In the genomic region with DNA sequence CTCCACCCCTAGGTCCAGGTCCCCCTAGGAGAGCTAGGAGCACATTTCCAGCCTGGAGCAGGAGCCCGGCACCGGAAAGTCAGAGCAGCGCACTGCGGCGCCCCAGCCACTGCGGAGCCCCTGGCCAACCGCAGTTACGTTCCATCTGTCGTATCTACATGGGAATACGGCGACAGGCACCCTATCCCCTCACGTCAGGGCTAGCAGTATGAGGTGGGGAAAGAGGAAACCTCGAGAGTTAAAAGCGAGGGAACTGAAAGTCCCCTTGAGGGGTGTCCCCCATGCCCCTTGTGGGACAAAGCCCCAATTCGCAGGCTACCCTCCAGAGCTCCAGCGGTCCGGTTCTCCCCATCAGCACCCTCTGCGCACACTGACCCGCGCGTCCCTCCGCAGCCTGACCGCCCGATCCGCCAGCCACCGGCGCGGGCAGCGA, we compare ENCODE assay signal across 8 cellular contexts. TPM values are rescaled to one million over a fixed set of nuclear protein-coding genes. Genes with fewer than 3 reads are reported as not detected.
A peak's percentile ranks its signal among the peaks of the same experiment; 100 is the strongest.
DNase-seq lines count a peak whose midpoint lies in the region; ATAC-seq and TF ChIP-seq lines count a peak whose summit lies in the region.

No MANE protein-coding gene starts in this region.

- H3K36me3 ChIP-seq in BE2C: no peaks in the 10 kb centered on the region
- H3K36me3 ChIP-seq in heart right ventricle: no peaks in the 10 kb centered on the region

- DNase-seq in BE2C: peak; percentile 69
- peak; percentile 58 for DNase-seq in NCI-H1092 treated with DMSO at 0.1 percent for 48 hours (lab: John Stamatoyannopoulos, UW)
- DNase-seq in activated naive CD4-positive, alpha-beta T cell treated with anti-CD3 and anti-CD28 coated beads, Interleukin-2, amount 50 U/mL, for 16 hours: peak; percentile 13
- peak; percentile 49 to 54 for DNase-seq in heart right ventricle
- peak; percentile 63 for DNase-seq in pons (ENCODE audit: low spot score)

- H3K27ac ChIP-seq in heart right ventricle: peak overlapping the region; percentile 53 to 90 (median 76)

- TF ChIP-seq CTCF in BE2C (IDR thresholded peaks at IDR 0.05; ENCODE audit: low read depth, low read length) (no peak), heart right ventricle (IDR thresholded peaks at IDR 0.05) (no peak)

- H3K27me3 ChIP-seq in BE2C: peaks cover 16% of the 10 kb centered on the region
- peaks cover 0 to 52% (median 11%) of the 10 kb centered on the region in 7 donors for H3K27me3 ChIP-seq in heart right ventricle

- intact Hi-C loops in heart right ventricle (cut with DNase I): loop anchor here in 6 of 10 donors (5.0 to 10.0 kb wide), 6 partner anchors 49 to 102 kb away; no protein-coding TSS in a partner anchor

- H3K9me3 ChIP-seq in BE2C (no peaks in the 10 kb centered on the region), heart right ventricle (no peaks in the 10 kb centered on the region)

- 0 to 1% methylated on average over 20 to 29 of the region's 29 CpGs for whole genome bisulfite sequencing in heart right ventricle, 2 donors

- ATAC-seq in GM19397 (IDR thresholded peaks at IDR 0.05; ENCODE audit: unreplicated experiment) (peak; percentile 20), heart right ventricle (peak in 7 of 8 donors; percentile 60 to 90 (median 72)), HG03095 (IDR thresholded peaks at IDR 0.05; ENCODE audit: unreplicated experiment) (no peak), GM21737 (IDR thresholded peaks at IDR 0.05; ENCODE audit: unreplicated experiment) (no peak)

- peak overlapping the region; percentile 68 for H3K4me3 ChIP-seq in BE2C (ENCODE audit: low read depth, low read length)
- H3K4me3 ChIP-seq in heart right ventricle: peak overlapping the region; percentile 45 to 88 (median 69)

- H3K4me1 ChIP-seq in BE2C (no peaks in the 10 kb centered on the region), heart right ventricle (peaks cover 0 to 20% (median 7%) of the 10 kb centered on the region in 9 donors)

RNA-seq across cellular contexts. Expression of a gene that starts 1.0 kb away (rescaled TPM):
- 5.2 TPM for polyA plus RNA-seq in BE2C (2012; ENCODE audit: insufficient read depth, insufficient read length, low read depth)
- total RNA-seq in heart right ventricle: 10 to 100 TPM in 1 of 10 donors, 1 to 10 TPM in 9; 1.7 to 10.9 (median 5.1) TPM
- polyA plus RNA-seq in heart right ventricle: 1 to 10 TPM; 1.4 to 2.2 TPM

RNA-seq across cellular contexts. Expression of a gene that starts 15.0 kb away (rescaled TPM):
- polyA plus RNA-seq in BE2C (2012; ENCODE audit: insufficient read depth, insufficient read length, low read depth): 53.2 TPM
- 10 to 100 TPM; 19.3 to 31.0 (median 25.2) TPM for total RNA-seq in heart right ventricle
- polyA plus RNA-seq in heart right ventricle: 10 to 100 TPM; 21.6 to 31.1 TPM

Comparison
In these comparisons a context has a peak if more than half of its experiments do, and no peak if none do; other contexts are left out.
1. DNase-seq: peak in every context shown above with its lines; median percentile 69 in BE2C; 63 in pons; 58 in NCI-H1092 treated with DMSO at 0.1 percent for 48 hours; 52 in heart right ventricle; 13 in activated naive CD4-positive, alpha-beta T cell treated with anti-CD3 and anti-CD28 coated beads, Interleukin-2, amount 50 U/mL, for 16 hours.
2. ATAC-seq: peak in GM19397 (single experiment) and heart right ventricle (7 of 8); none in HG03095 (single experiment) and GM21737 (single experiment).